In genomic region chr17:57113656-57114055, GRCh38 we compare ENCODE assay signal across 13 cellular contexts.
"Had no signal": no experiment of that assay in that cellular context is flagged by ENCODE, and none has a peak within 500 bp of the region (broad histone marks: within the 10 kb centered on the region; RNA-seq: fewer than 3 reads in every experiment).

No MANE protein-coding gene starts in this region.

- H3K4me1 ChIP-seq: uterus had no signal

- H3K4me3 ChIP-seq: colonic mucosa, lower lobe of right lung, transverse colon, uterus had no signal

- H3K36me3 ChIP-seq: uterus had no signal

- H3K4me3 Mint-ChIP-seq: activated CD4-positive, alpha-beta T cell treated with anti-CD3 and anti-CD28 coated beads for 36 hours; activated CD8-positive, alpha-beta memory T cell treated with anti-CD3 and anti-CD28 coated beads, Interleukin-2, amount 10 ng/mL, durations not matched to agents 7 days and 5 days; activated naive CD8-positive, alpha-beta T cell treated with anti-CD3 and anti-CD28 coated beads, Interleukin-2, amount 10 ng/mL, durations not matched to agents 7 days and 5 days; immature natural killer cell; nephron; T-helper 2 cell treated with Interferon-gamma antibody and Interleukin-4, amounts not matched to agents 5 μg/mL and 100 μg/mL, for 36 hours had no signal

- H3K27ac Mint-ChIP-seq: activated CD4-positive, alpha-beta T cell treated with anti-CD3 and anti-CD28 coated beads for 36 hours; activated CD8-positive, alpha-beta memory T cell treated with anti-CD3 and anti-CD28 coated beads, Interleukin-2, amount 10 ng/mL, durations not matched to agents 7 days and 5 days; activated naive CD8-positive, alpha-beta T cell treated with anti-CD3 and anti-CD28 coated beads, Interleukin-2, amount 10 ng/mL, durations not matched to agents 7 days and 5 days; activated T-helper 2 cell treated with anti-CD3 and anti-CD28 coated beads, Interferon-gamma antibody, Interleukin-2, Interleukin-4, amounts not matched to agents 10 μg/mL and 5 μg/mL and 100 μg/mL, durations not matched to agents 14 hours and 24 hours and 36 hours; immature natural killer cell; nephron; T-helper 2 cell treated with Interferon-gamma antibody and Interleukin-4, amounts not matched to agents 5 μg/mL and 100 μg/mL, for 36 hours had no signal

- H3K27me3 ChIP-seq: colonic mucosa, transverse colon, uterus had no signal

- H3K9me3 ChIP-seq: colonic mucosa, lower lobe of right lung, transverse colon, uterus had no signal

- DNase-seq: foreskin melanocyte, kidney glomerular epithelial cell, lower lobe of right lung had no signal

- H3K9me3 Mint-ChIP-seq: activated naive CD8-positive, alpha-beta T cell treated with anti-CD3 and anti-CD28 coated beads, Interleukin-2, amount 10 ng/mL, durations not matched to agents 7 days and 5 days; activated T-helper 2 cell treated with anti-CD3 and anti-CD28 coated beads, Interferon-gamma antibody, Interleukin-2, Interleukin-4, amounts not matched to agents 10 μg/mL and 5 μg/mL and 100 μg/mL, durations not matched to agents 14 hours and 24 hours and 36 hours; immature natural killer cell; nephron; T-helper 2 cell treated with Interferon-gamma antibody and Interleukin-4, amounts not matched to agents 5 μg/mL and 100 μg/mL, for 36 hours had no signal

- H3K27ac ChIP-seq: colonic mucosa, lower lobe of right lung, transverse colon, uterus had no signal

- H3K4me1 Mint-ChIP-seq: activated CD4-positive, alpha-beta T cell treated with anti-CD3 and anti-CD28 coated beads for 36 hours; activated CD8-positive, alpha-beta memory T cell treated with anti-CD3 and anti-CD28 coated beads, Interleukin-2, amount 10 ng/mL, durations not matched to agents 7 days and 5 days; immature natural killer cell had no signal

- H3K27me3 Mint-ChIP-seq: activated CD4-positive, alpha-beta T cell treated with anti-CD3 and anti-CD28 coated beads for 36 hours; activated CD8-positive, alpha-beta memory T cell treated with anti-CD3 and anti-CD28 coated beads, Interleukin-2, amount 10 ng/mL, durations not matched to agents 7 days and 5 days; activated naive CD8-positive, alpha-beta T cell treated with anti-CD3 and anti-CD28 coated beads, Interleukin-2, amount 10 ng/mL, durations not matched to agents 7 days and 5 days had no signal
